In genomic region chr2:233351423-233351822, GRCh38 we compare ENCODE assay signal across 12 cellular contexts. TPM values are rescaled to one million over a fixed set of nuclear protein-coding genes. Genes with fewer than 3 reads are reported as not detected.
DNase-seq lines count a peak whose midpoint lies in the region; ATAC-seq and TF ChIP-seq lines count a peak whose summit lies in the region.
"Had no signal": no experiment of that assay in that cellular context is flagged by ENCODE, and none has a peak within 500 bp of the region (broad histone marks: within the 10 kb centered on the region; RNA-seq: fewer than 3 reads in every experiment).

No MANE protein-coding gene starts in this region.

- TF ChIP-seq EP300 in transverse colon (IDR thresholded peaks at IDR 0.05; ENCODE audit: low read depth) (no peak), tibial nerve (IDR thresholded peaks at IDR 0.05) (no peak)

- TF ChIP-seq CTCF in transverse colon (IDR thresholded peaks at IDR 0.05): no peak
- TF ChIP-seq CTCF in tibial nerve (IDR thresholded peaks at IDR 0.05): no peak

- H3K4me3 ChIP-seq in transverse colon: no peak overlapping the region
- H3K4me3 ChIP-seq in tibial nerve: no peak overlapping the region
- H3K4me3 ChIP-seq: upper lobe of left lung had no signal

- 81 to 84% methylated on average over 7 of the region's 7 CpGs for WGBS in transverse colon (ENCODE audit: low coverage in 1 of 2), 2 donors
- WGBS in tibial nerve, 2 donors: 74 to 84% methylated on average over 7 of the region's 7 CpGs

- no peak for TF ChIP-seq POLR2A in transverse colon (IDR thresholded peaks at IDR 0.05)
- TF ChIP-seq POLR2A in tibial nerve (IDR thresholded peaks at IDR 0.05): no peak

- no peak for DNase-seq in activated naive CD4-positive, alpha-beta T cell treated with anti-CD3 and anti-CD28 coated beads, Interleukin-2, amount 50 U/mL, for 72 hours (ENCODE audit: low spot score in 2 of 2)
- DNase-seq in NCI-H2227 treated with DMSO at 0.1 percent for 48 hours (lab: John Stamatoyannopoulos, UW) (peak; percentile 46), transverse colon (peak; percentile 2), substantia nigra (lab: John Stamatoyannopoulos, UW) (no peak), tibial nerve (ENCODE audit: low spot score in 2 of 2) (no peak)
- DNase-seq: activated CD4-positive, CD25-positive, alpha-beta regulatory T cell treated with anti-CD3 and anti-CD28 coated beads, Interleukin-2, amount 50 U/mL, for 72 hours; aorta had no signal

- H3K36me3 ChIP-seq in transverse colon (no peaks in the 10 kb centered on the region), tibial nerve (no peaks in the 10 kb centered on the region)
- H3K36me3 ChIP-seq: upper lobe of left lung had no signal

- H3K9me3 ChIP-seq in transverse colon: no peaks in the 10 kb centered on the region
- no peaks in the 10 kb centered on the region for H3K9me3 ChIP-seq in tibial nerve
- H3K9me3 ChIP-seq: upper lobe of left lung had no signal

- ATAC-seq in activated naive CD4-positive, alpha-beta T cell treated with anti-CD3 and anti-CD28 coated beads, Interleukin-2, amount 50 U/mL, for 72 hours: no peak
- ATAC-seq in HG03175 (IDR thresholded peaks at IDR 0.05; ENCODE audit: unreplicated experiment): no peak

- no peaks in the 10 kb centered on the region for H3K27me3 Mint-ChIP-seq in activated naive CD4-positive, alpha-beta T cell treated with anti-CD3 and anti-CD28 coated beads, Interleukin-2, amount 50 U/mL, for 24 hours
- no peaks in the 10 kb centered on the region for H3K27me3 Mint-ChIP-seq in dendritic cell treated with granulocyte-macrophage colony-stimulating factor and Interleukin-4, amounts not matched to agents 40 ng/mL and 50 ng/mL, for 4 days
- H3K27me3 Mint-ChIP-seq: activated T-cell treated with anti-CD3 and anti-CD28 coated beads, Interleukin-2, amount 50 U/mL, for 24 hours had no signal

- H3K27me3 ChIP-seq in transverse colon (no peaks in the 10 kb centered on the region), tibial nerve (no peaks in the 10 kb centered on the region)
- H3K27me3 ChIP-seq: upper lobe of left lung had no signal

- peaks cover 58% of the 10 kb centered on the region for H3K4me1 Mint-ChIP-seq in activated naive CD4-positive, alpha-beta T cell treated with anti-CD3 and anti-CD28 coated beads, Interleukin-2, amount 50 U/mL, for 24 hours
- peaks cover 88% of the 10 kb centered on the region for H3K4me1 Mint-ChIP-seq in dendritic cell treated with granulocyte-macrophage colony-stimulating factor and Interleukin-4, amounts not matched to agents 40 ng/mL and 50 ng/mL, for 4 days (ENCODE audit: low read depth)

- no peak overlapping the region for H3K27ac Mint-ChIP-seq in activated naive CD4-positive, alpha-beta T cell treated with anti-CD3 and anti-CD28 coated beads, Interleukin-2, amount 50 U/mL, for 24 hours
- peak overlapping the region in 1 of 2 donors; percentile 63 for H3K27ac Mint-ChIP-seq in activated naive CD4-positive, alpha-beta T cell treated with anti-CD3 and anti-CD28 coated beads, Interleukin-2, amount 50 U/mL, for 72 hours
- peak overlapping the region; percentile 2 for H3K27ac Mint-ChIP-seq in dendritic cell treated with granulocyte-macrophage colony-stimulating factor and Interleukin-4, amounts not matched to agents 40 ng/mL and 50 ng/mL, for 4 days

- in situ Hi-C loops in transverse colon (cut with MboI; ENCODE audit: low pct_ligation_motif_present in 1 of 4, low pct_unique_long_range_greater_than_20kb in 1 of 4, low sequenced_read_pairs in 3 of 4): no loop called here

- H3K27ac ChIP-seq in transverse colon: peak overlapping the region in 1 of 4 donors; percentile 31
- H3K27ac ChIP-seq in substantia nigra (ENCODE audit: low read depth, low read length, poor library complexity, severe bottlenecking): no peak overlapping the region
- H3K27ac ChIP-seq in tibial nerve: no peak overlapping the region
- H3K27ac ChIP-seq: upper lobe of left lung had no signal

- H3K9me3 Mint-ChIP-seq in activated naive CD4-positive, alpha-beta T cell treated with anti-CD3 and anti-CD28 coated beads, Interleukin-2, amount 50 U/mL, for 24 hours: no peaks in the 10 kb centered on the region
- no peaks in the 10 kb centered on the region for H3K9me3 Mint-ChIP-seq in activated naive CD4-positive, alpha-beta T cell treated with anti-CD3 and anti-CD28 coated beads, Interleukin-2, amount 50 U/mL, for 72 hours
- H3K9me3 Mint-ChIP-seq in dendritic cell treated with granulocyte-macrophage colony-stimulating factor and Interleukin-4, amounts not matched to agents 40 ng/mL and 50 ng/mL, for 4 days: no peaks in the 10 kb centered on the region
- H3K9me3 Mint-ChIP-seq: activated T-cell treated with anti-CD3 and anti-CD28 coated beads, Interleukin-2, amount 50 U/mL, for 24 hours had no signal

- peaks cover 7 to 60% (median 52%) of the 10 kb centered on the region in 4 donors for H3K4me1 ChIP-seq in transverse colon
- peaks cover 0 to 54% (median 29%) of the 10 kb centered on the region in 4 donors for H3K4me1 ChIP-seq in tibial nerve

- peak overlapping the region; percentile 30 for H3K4me3 Mint-ChIP-seq in activated naive CD4-positive, alpha-beta T cell treated with anti-CD3 and anti-CD28 coated beads, Interleukin-2, amount 50 U/mL, for 24 hours
- no peak overlapping the region for H3K4me3 Mint-ChIP-seq in dendritic cell treated with granulocyte-macrophage colony-stimulating factor and Interleukin-4, amounts not matched to agents 40 ng/mL and 50 ng/mL, for 4 days
- H3K4me3 Mint-ChIP-seq: activated T-cell treated with anti-CD3 and anti-CD28 coated beads, Interleukin-2, amount 50 U/mL, for 24 hours had no signal

- intact Hi-C loops in dendritic cell treated with granulocyte-macrophage colony-stimulating factor and Interleukin-4, amounts not matched to agents 40 ng/mL and 50 ng/mL, for 4 days (cut with micrococcal nuclease): loop anchor here (10.0 kb wide), 1 partner anchor 57 kb away; no protein-coding TSS in a partner anchor
- intact Hi-C loops in transverse colon (cut with DNase I; ENCODE audit: low total_unique reads): loop anchor here (5.0 kb wide), 1 partner anchor 91 kb away; no protein-coding TSS in a partner anchor

- H3K36me3 Mint-ChIP-seq in activated naive CD4-positive, alpha-beta T cell treated with anti-CD3 and anti-CD28 coated beads, Interleukin-2, amount 50 U/mL, for 24 hours: no peaks in the 10 kb centered on the region
- peaks cover 19% of the 10 kb centered on the region in 2 donors for H3K36me3 Mint-ChIP-seq in activated naive CD4-positive, alpha-beta T cell treated with anti-CD3 and anti-CD28 coated beads, Interleukin-2, amount 50 U/mL, for 72 hours
- no peaks in the 10 kb centered on the region for H3K36me3 Mint-ChIP-seq in dendritic cell treated with granulocyte-macrophage colony-stimulating factor and Interleukin-4, amounts not matched to agents 40 ng/mL and 50 ng/mL, for 4 days (ENCODE audit: low read depth)

RNA-seq across cellular contexts. Expression of gene DGKD, which starts 2.9 kb away (rescaled TPM):
- 10 to 100 TPM; 63.2 to 94.8 TPM for total RNA-seq in activated naive CD4-positive, alpha-beta T cell treated with anti-CD3 and anti-CD28 coated beads, Interleukin-2, amount 50 U/mL, for 72 hours
- 100 to 1,000 TPM in 1 of 4 donors, 10 to 100 TPM in 3; 55.7 to 166 (median 91.5) TPM for total RNA-seq in transverse colon
- total RNA-seq in tibial nerve: 10 to 100 TPM in 1 of 4 donors, 1 to 10 TPM in 3; 6.5 to 11.7 (median 7.4) TPM

RNA-seq across cellular contexts. Expression of gene SAG, which starts 43.8 kb away (rescaled TPM):
- under 1 TPM in 1 of 2 donors, not detected in 1; 0.05 TPM for total RNA-seq in activated naive CD4-positive, alpha-beta T cell treated with anti-CD3 and anti-CD28 coated beads, Interleukin-2, amount 50 U/mL, for 72 hours
- total RNA-seq in transverse colon (not detected), tibial nerve (not detected)
- total RNA-seq: aorta had no signal

Comparison
In these comparisons a context has a peak if more than half of its experiments do, and no peak if none do; other contexts are left out.
1. DNase-seq: peak in NCI-H2227 treated with DMSO at 0.1 percent for 48 hours (single experiment) and transverse colon (single experiment); none in activated naive CD4-positive, alpha-beta T cell treated with anti-CD3 and anti-CD28 coated beads, Interleukin-2, amount 50 U/mL, for 72 hours (0 of 2), substantia nigra (0 of 49) and tibial nerve (0 of 2).
2. RNA of gene DGKD, which starts 2.9 kb away (total RNA-seq): 63.2 to 94.8 TPM in activated naive CD4-positive, alpha-beta T cell treated with anti-CD3 and anti-CD28 coated beads, Interleukin-2, amount 50 U/mL, for 72 hours and 55.7 to 166 TPM in transverse colon; 6.5 to 11.7 TPM in tibial nerve; every median in the first group is over 4 times any median in the second.